In the genomic region with DNA sequence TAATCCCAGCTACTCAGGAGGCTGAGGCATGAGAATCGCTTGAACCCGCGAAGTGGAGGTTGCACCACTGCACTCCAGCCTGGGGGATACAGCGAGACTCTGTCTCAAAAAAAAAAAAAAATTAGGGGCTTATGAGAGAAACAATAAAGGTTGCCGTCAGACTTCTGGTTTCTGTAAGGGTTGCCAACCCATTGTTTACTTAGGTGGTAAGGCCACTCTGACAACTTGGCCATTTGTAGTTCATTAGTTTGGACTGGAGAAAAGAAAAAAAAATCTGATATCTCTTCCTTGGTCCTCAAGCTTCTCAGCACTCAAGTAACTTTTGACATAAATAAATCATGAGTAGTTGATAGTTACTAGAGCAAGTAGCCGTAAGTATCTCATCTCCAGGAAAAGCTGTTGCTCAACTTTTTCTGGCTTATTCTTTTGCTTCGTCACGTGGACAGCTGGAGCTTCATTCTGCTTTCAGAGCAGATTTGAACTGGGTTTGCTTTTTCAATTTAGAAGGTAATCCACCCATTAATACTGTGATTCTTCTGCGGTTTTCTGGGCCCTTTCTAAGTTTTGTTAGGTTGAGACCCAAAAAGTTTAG, we compare ENCODE assay signal across 11 cellular contexts. TPM values are rescaled to one million over a fixed set of nuclear protein-coding genes. Genes with fewer than 3 reads are reported as not detected.
DNase-seq lines count a peak whose midpoint lies in the region; ATAC-seq and TF ChIP-seq lines count a peak whose summit lies in the region.
"Had no signal": no experiment of that assay in that cellular context is flagged by ENCODE, and none has a peak within 500 bp of the region (broad histone marks: within the 10 kb centered on the region; RNA-seq: fewer than 3 reads in every experiment).

No MANE protein-coding gene starts in this region.

- peak overlapping the region in 1 of 10 experiments; percentile 12; a peak in 2 of 20 replicates for H3K4me3 ChIP-seq in BLaER1 treated with 17β-estradiol and CSF1 and Interleukin-3, amounts not matched to agents 10 nM and 100 nM
- H3K4me3 ChIP-seq in heart right ventricle: no peak overlapping the region

- peaks cover 0 to 12% (median 8%) of the 10 kb centered on the region in 11 experiments; a peak in 16 of 22 replicates for H3K9me3 ChIP-seq in BLaER1 treated with 17β-estradiol and CSF1 and Interleukin-3, amounts not matched to agents 10 nM and 100 nM (replicated peaks in 1 of 11)
- H3K9me3 ChIP-seq in heart right ventricle: no peaks in the 10 kb centered on the region

- H4K20me1 ChIP-seq in BLaER1 treated with 17β-estradiol and CSF1 and Interleukin-3, amounts not matched to agents 10 nM and 100 nM: peaks cover 34 to 100% (median 88%) of the 10 kb centered on the region in 11 experiments; a peak in 21 of 22 replicates

- H3K4me2 ChIP-seq in BLaER1 treated with 17β-estradiol and CSF1 and Interleukin-3, amounts not matched to agents 10 nM and 100 nM: peak overlapping the region in 10 of 11 experiments; percentile 8 to 94 (median 46); a peak in 18 of 22 replicates

- intact Hi-C loops in heart right ventricle (cut with DNase I): loop anchor here in 1 of 10 donors (5.0 kb wide), 1 partner anchor 47 kb away; the partner anchor contains the start of gene SNX22

- H3K27me3 ChIP-seq in BLaER1 treated with 17β-estradiol and CSF1 and Interleukin-3, amounts not matched to agents 10 nM and 100 nM: no peaks in the 10 kb centered on the region
- no peaks in the 10 kb centered on the region for H3K27me3 ChIP-seq in heart right ventricle

- DNase-seq in heart right ventricle (no peak), renal cortical epithelial cell (ENCODE audit: low read depth) (peak; percentile 85), SW480 (ENCODE audit: low spot score) (no peak), HuH-7 (ENCODE audit: low spot score) (no peak)
- DNase-seq in stimulated activated CD4-positive, alpha-beta T cell treated with anti-CD3 and anti-CD28 coated beads, Interleukin-4, amount 100 ng/mL, for 1 hour: no peak
- DNase-seq: central memory CD4-positive, alpha-beta T cell; NCI-H510A; T-helper 1 cell had no signal

- H3K9ac ChIP-seq in BLaER1 treated with 17β-estradiol and CSF1 and Interleukin-3, amounts not matched to agents 10 nM and 100 nM: peak overlapping the region in 5 of 11 experiments; percentile 27 to 74 (median 65); a peak in 11 of 22 replicates

- H3K27ac ChIP-seq in BLaER1 treated with 17β-estradiol and CSF1 and Interleukin-3, amounts not matched to agents 10 nM and 100 nM: peak overlapping the region in 10 of 11 experiments; percentile 1 to 81 (median 52); a peak in 14 of 22 replicates
- H3K27ac ChIP-seq in adipose tissue (ENCODE audit: low read depth, low read length) (peak overlapping the region; percentile 43), heart right ventricle (peak overlapping the region in 9 of 10 donors; percentile 25 to 82 (median 48))

- WGBS in adipose tissue, 3 donors: 47 to 73% (median 53%) methylated on average over 9 of the region's 9 CpGs
- WGBS in heart right ventricle, 2 donors: 61 to 71% methylated on average over 9 of the region's 9 CpGs

- H3K4me1 ChIP-seq in BLaER1 treated with 17β-estradiol and CSF1 and Interleukin-3, amounts not matched to agents 10 nM and 100 nM: peaks cover 21 to 99% (median 48%) of the 10 kb centered on the region in 10 experiments
- H3K4me1 ChIP-seq in heart right ventricle: peaks cover 0 to 96% (median 52%) of the 10 kb centered on the region in 9 donors

- peak; percentile 31 to 87 (median 66) for ATAC-seq in heart right ventricle
- no peak for ATAC-seq in HG02610 (IDR thresholded peaks at IDR 0.05; ENCODE audit: unreplicated experiment)

- no peak for TF ChIP-seq CTCF in heart right ventricle (IDR thresholded peaks at IDR 0.05)

- H3K36me3 ChIP-seq in BLaER1 treated with 17β-estradiol and CSF1 and Interleukin-3, amounts not matched to agents 10 nM and 100 nM: peaks cover 13 to 38% (median 23%) of the 10 kb centered on the region in 11 experiments; a peak in 19 of 22 replicates
- H3K36me3 ChIP-seq in heart right ventricle: no peaks in the 10 kb centered on the region

RNA-seq across cellular contexts. Expression of gene SNX1, which starts 9.4 kb away (rescaled TPM):
- polyA plus RNA-seq in adipose tissue (10 to 100 TPM; 35.6 to 99.9 (median 93.2) TPM), heart right ventricle (10 to 100 TPM; 44.9 to 47.9 TPM)
- total RNA-seq in heart right ventricle (100 to 1,000 TPM in 3 of 10 donors, 10 to 100 TPM in 7; 80.8 to 110 (median 96.0) TPM), renal cortical epithelial cell (28.5 and 85.9 TPM in 2 replicates)

RNA-seq across cellular contexts. Expression of gene CIAO2A, which starts 11.6 kb away (rescaled TPM):
- polyA plus RNA-seq in adipose tissue: 10 to 100 TPM; 39.2 to 58.8 (median 44.8) TPM
- 10 to 100 TPM; 36.4 to 65.6 (median 52.3) TPM for total RNA-seq in heart right ventricle
- 100 to 1,000 TPM in 1 of 2 donors, 10 to 100 TPM in 1; 62.2 to 118 TPM for polyA plus RNA-seq in heart right ventricle
- total RNA-seq in renal cortical epithelial cell: 54.2 and 84.7 TPM in 2 replicates

RNA-seq across cellular contexts. Expression of gene SNX22, which starts 46.3 kb away (rescaled TPM):
- polyA plus RNA-seq in adipose tissue (1 to 10 TPM in 2 of 3 donors, under 1 TPM in 1; 0.90 to 1.9 (median 1.6) TPM), heart right ventricle (1 to 10 TPM; 1.4 to 9.3 TPM)
- total RNA-seq in heart right ventricle (10 to 100 TPM in 1 of 10 donors, 1 to 10 TPM in 6, under 1 TPM in 3; 0.66 to 10.0 (median 1.6) TPM), renal cortical epithelial cell (0.17 and 0.70 TPM in 2 replicates)

RNA-seq across cellular contexts. Expression of gene PPIB, which starts 57.6 kb away (rescaled TPM):
- polyA plus RNA-seq in adipose tissue (100 to 1,000 TPM; 392 to 563 (median 563) TPM), heart right ventricle (100 to 1,000 TPM; 237 to 600 TPM)
- total RNA-seq in heart right ventricle (100 to 1,000 TPM in 3 of 10 donors, 10 to 100 TPM in 7; 60.3 to 178 (median 83.7) TPM), renal cortical epithelial cell (565 and 927 TPM in 2 replicates)

RNA-seq across cellular contexts. Expression of gene DAPK2, which starts 58.9 kb away (rescaled TPM):
- polyA plus RNA-seq in adipose tissue (10 to 100 TPM in 1 of 3 donors, 1 to 10 TPM in 2; 3.8 to 29.7 (median 9.8) TPM), heart right ventricle (10 to 100 TPM; 33.0 to 44.6 TPM)
- total RNA-seq in heart right ventricle (10 to 100 TPM; 20.8 to 62.6 (median 38.5) TPM), renal cortical epithelial cell (0.17 and 0.94 TPM in 2 replicates)
